Comparison of ENCODE assay signal across 17 cellular contexts in the genomic region with DNA sequence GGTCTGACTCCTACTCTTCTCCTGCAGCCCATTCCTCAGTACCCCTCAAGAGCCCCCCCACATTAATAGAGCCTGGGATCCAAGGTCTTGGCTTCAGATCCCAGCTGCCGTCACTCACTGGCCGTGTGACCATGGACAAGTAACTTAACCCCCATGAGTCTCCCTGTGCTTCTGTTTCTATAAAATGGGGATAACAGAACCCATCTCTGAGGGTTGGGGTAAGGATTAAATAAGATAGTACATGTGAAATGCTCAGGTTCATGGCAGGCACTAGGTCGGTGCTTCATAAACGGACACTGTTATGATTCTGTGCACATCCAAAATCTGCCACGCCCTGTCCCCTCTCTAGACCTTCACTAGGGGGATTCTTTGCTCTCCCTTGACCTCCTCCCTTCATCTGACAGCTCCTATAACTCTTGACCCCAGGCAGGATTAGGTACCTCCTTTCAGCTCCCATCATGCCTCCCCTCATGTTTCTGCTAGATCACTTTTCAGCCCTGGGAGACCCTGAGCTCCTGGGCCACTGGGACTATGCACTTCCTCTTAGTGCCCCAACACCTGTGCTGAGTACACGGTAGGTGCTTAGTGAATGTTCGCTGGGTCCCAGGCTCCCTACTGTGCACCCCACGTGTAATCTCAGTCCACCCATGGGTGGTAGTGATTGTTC. TPM values are rescaled to one million over a fixed set of nuclear protein-coding genes. Genes with fewer than 3 reads are reported as not detected.
DNase-seq lines count a peak whose midpoint lies in the region; ATAC-seq and TF ChIP-seq lines count a peak whose summit lies in the region.
"Had no signal": no experiment of that assay in that cellular context is flagged by ENCODE, and none has a peak within 500 bp of the region (broad histone marks: within the 10 kb centered on the region; RNA-seq: fewer than 3 reads in every experiment).

No MANE protein-coding gene starts in this region.

- H3K27ac Mint-ChIP-seq in CD8-positive, alpha-beta T cell: peak overlapping the region; percentile 39
- H3K27ac Mint-ChIP-seq in Caco-2 (ENCODE audit: unreplicated experiment): no peak overlapping the region

- H3K4me3 Mint-ChIP-seq in CD8-positive, alpha-beta T cell: peak overlapping the region; percentile 71
- H3K4me3 Mint-ChIP-seq in Caco-2 (ENCODE audit: unreplicated experiment): no peak overlapping the region
- no peak overlapping the region for H3K4me3 Mint-ChIP-seq in activated T-cell treated with anti-CD3 and anti-CD28 coated beads, Interleukin-2, amount 50 U/mL, for 4 hours

- no peaks in the 10 kb centered on the region for H3K36me3 Mint-ChIP-seq in CD8-positive, alpha-beta T cell
- H3K36me3 Mint-ChIP-seq in Caco-2 (ENCODE audit: insufficient read depth, unreplicated experiment): no peaks in the 10 kb centered on the region
- no peaks in the 10 kb centered on the region for H3K36me3 Mint-ChIP-seq in activated T-cell treated with anti-CD3 and anti-CD28 coated beads, Interleukin-2, amount 50 U/mL, for 4 hours (ENCODE audit: insufficient read depth)

- peaks cover 3% of the 10 kb centered on the region for H3K27me3 Mint-ChIP-seq in CD8-positive, alpha-beta T cell (ENCODE audit: low read depth)
- peaks cover 2% of the 10 kb centered on the region for H3K27me3 Mint-ChIP-seq in Caco-2 (ENCODE audit: insufficient read depth, unreplicated experiment)
- H3K27me3 Mint-ChIP-seq in activated T-cell treated with anti-CD3 and anti-CD28 coated beads, Interleukin-2, amount 50 U/mL, for 4 hours (ENCODE audit: low read depth): peaks cover 8% of the 10 kb centered on the region

- 49 to 52% methylated on average over 3 to 8 of the region's 8 CpGs for WGBS in gastroesophageal sphincter (ENCODE audit: low coverage in 1 of 2), 2 donors

- H3K27me3 ChIP-seq in CD8-positive, alpha-beta T cell (ENCODE audit: insufficient read depth, low read length): no peaks in the 10 kb centered on the region
- H3K27me3 ChIP-seq in Karpas-422 (ENCODE audit: low read length) (no peaks in the 10 kb centered on the region), gastroesophageal sphincter (no peaks in the 10 kb centered on the region), gastrocnemius medialis (no peaks in the 10 kb centered on the region), Caco-2 (replicated peaks; ENCODE audit: control insufficient read depth, insufficient read depth, low read length) (no peaks in the 10 kb centered on the region)
- H3K27me3 ChIP-seq: BE2C, MG63 had no signal

- H3K4me1 ChIP-seq in CD8-positive, alpha-beta T cell (ENCODE audit: insufficient read depth, low read length): peaks cover 6% of the 10 kb centered on the region
- H3K4me1 ChIP-seq in Karpas-422 (ENCODE audit: low read length) (peaks cover 43% of the 10 kb centered on the region), gastroesophageal sphincter (peaks cover 0 to 35% (median 5%) of the 10 kb centered on the region in 3 donors), gastrocnemius medialis (peaks cover 36 to 44% of the 10 kb centered on the region in 2 donors), Caco-2 (no peaks in the 10 kb centered on the region)
- H3K4me1 ChIP-seq: BE2C had no signal

- H4K20me1 ChIP-seq in Karpas-422 (ENCODE audit: insufficient read depth, low read depth, low read length): no peaks in the 10 kb centered on the region

- H3K79me2 ChIP-seq in Karpas-422 (ENCODE audit: low read length): 0 out of 2 replicates have a peak, but pooled peaks cover 6% of the 10 kb centered on the region

- CTCF ChIA-PET in CD8-positive, alpha-beta T cell (lab: Charles Lee): interaction anchor here (0.7 to 3.1 kb wide), 4 partner anchors 10 to 1735 kb away, joined by 3 to 10 read pairs (median 4); no protein-coding TSS in a partner anchor
- CTCF ChIA-PET in Caco-2 (lab: Charles Lee): no interaction called here

- peak overlapping the region; percentile 69 for H3K4me2 ChIP-seq in Karpas-422 (ENCODE audit: low read depth, low read length, poor library complexity, severe bottlenecking)

- H3K9me3 ChIP-seq in CD8-positive, alpha-beta T cell (ENCODE audit: low read length): no peaks in the 10 kb centered on the region
- H3K9me3 ChIP-seq in Karpas-422 (ENCODE audit: low read length): no peaks in the 10 kb centered on the region
- no peaks in the 10 kb centered on the region for H3K9me3 ChIP-seq in gastroesophageal sphincter
- H3K9me3 ChIP-seq in gastrocnemius medialis: no peaks in the 10 kb centered on the region
- no peaks in the 10 kb centered on the region for H3K9me3 ChIP-seq in Caco-2
- H3K9me3 ChIP-seq: BE2C, MG63, neutrophil had no signal

- no peaks in the 10 kb centered on the region for H3K9me3 Mint-ChIP-seq in CD8-positive, alpha-beta T cell
- no peaks in the 10 kb centered on the region for H3K9me3 Mint-ChIP-seq in Caco-2 (ENCODE audit: unreplicated experiment)
- H3K9me3 Mint-ChIP-seq in activated T-cell treated with anti-CD3 and anti-CD28 coated beads, Interleukin-2, amount 50 U/mL, for 4 hours: no peaks in the 10 kb centered on the region

- H3K36me3 ChIP-seq in CD8-positive, alpha-beta T cell (ENCODE audit: insufficient read depth, low read length): no peaks in the 10 kb centered on the region
- H3K36me3 ChIP-seq in Karpas-422 (ENCODE audit: insufficient read depth, low read length) (0 out of 2 replicates have a peak, but pooled peaks cover 3% of the 10 kb centered on the region), gastroesophageal sphincter (peaks cover 0 to under 1% of the 10 kb centered on the region in 2 donors), gastrocnemius medialis (no peaks in the 10 kb centered on the region), Caco-2 (ENCODE audit: control insufficient read depth, insufficient read depth, low read length) (no peaks in the 10 kb centered on the region)
- H3K36me3 ChIP-seq: BE2C, MG63, neutrophil had no signal

- peaks cover 16% of the 10 kb centered on the region for H3K4me1 Mint-ChIP-seq in CD8-positive, alpha-beta T cell (ENCODE audit: low read depth)
- no peaks in the 10 kb centered on the region for H3K4me1 Mint-ChIP-seq in Caco-2 (ENCODE audit: low read depth, unreplicated experiment)
- H3K4me1 Mint-ChIP-seq in activated T-cell treated with anti-CD3 and anti-CD28 coated beads, Interleukin-2, amount 50 U/mL, for 4 hours (ENCODE audit: low read depth): peaks cover 13% of the 10 kb centered on the region

- no peaks in the 10 kb centered on the region for H3K9me2 ChIP-seq in Karpas-422 (replicated peaks; ENCODE audit: insufficient read depth, low read length)

- H3K4me3 ChIP-seq in CD8-positive, alpha-beta T cell (ENCODE audit: low read depth, low read length): no peak overlapping the region
- H3K4me3 ChIP-seq in Karpas-422 (ENCODE audit: low read length) (peak overlapping the region; percentile 65), gastroesophageal sphincter (no peak overlapping the region), gastrocnemius medialis (peak overlapping the region; percentile 70 to 88 (median 82)), Caco-2 (ENCODE audit: low read depth, low read length) (no peak overlapping the region)
- H3K4me3 ChIP-seq: MG63 had no signal

- in situ Hi-C loops in gastrocnemius medialis (cut with MboI; ENCODE audit: low sequenced_read_pairs in 4 of 4): no loop called here

- ATAC-seq in CD8-positive, alpha-beta T cell: no peak
- ATAC-seq in gastroesophageal sphincter: no peak
- peak; percentile 42 to 65 for ATAC-seq in gastrocnemius medialis
- no peak for ATAC-seq in HG02678 (IDR thresholded peaks at IDR 0.05; ENCODE audit: unreplicated experiment)
- ATAC-seq in activated T-cell treated with anti-CD3 and anti-CD28 coated beads, Interleukin-2, amount 50 U/mL, for 4 hours: no peak

- TF ChIP-seq CTCF in CD8-positive, alpha-beta T cell (IDR thresholded peaks at IDR 0.05): no peak
- no peak for TF ChIP-seq CTCF in gastroesophageal sphincter (IDR thresholded peaks at IDR 0.05)
- no peak for TF ChIP-seq CTCF in gastrocnemius medialis (IDR thresholded peaks at IDR 0.05 in 4 of 5, conservative IDR thresholded peaks at IDR 0.05 in 1 of 5)
- TF ChIP-seq CTCF in Caco-2 (IDR thresholded peaks at IDR 0.05; ENCODE audit: insufficient read depth in 1 of 2, low read depth in 1 of 2, low read length in 1 of 2, severe bottlenecking in 1 of 2, unreplicated experiment in 1 of 2): no peak

- intact Hi-C loops in CD8-positive, alpha-beta T cell (cut with DNase I, micrococcal nuclease): no loop called here
- intact Hi-C loops in gastrocnemius medialis (cut with DNase I; ENCODE audit: low total_unique reads) (loop anchor here (1.0 to 2.0 kb wide), 4 partner anchors 43 to 1157 kb away; partner anchors contain the start of genes MKRN2 and RPL32), Caco-2 (cut with micrococcal nuclease; ENCODE audit: unreplicated experiment) (no loop called here)

- H2AFZ ChIP-seq in Karpas-422 (ENCODE audit: low read length): no peak overlapping the region

- TF ChIP-seq POLR2A in gastroesophageal sphincter (IDR thresholded peaks at IDR 0.05) (no peak), gastrocnemius medialis (IDR thresholded peaks at IDR 0.05) (no peak)

- BruUV-seq in Caco-2 (replicated peaks; lab: Mats Ljungman, UMichigan): no TSS peak

- POLR2A ChIA-PET in CD8-positive, alpha-beta T cell (lab: Charles Lee): interaction anchor here (0.8 kb wide), 1 partner anchor 43 kb away, joined by 3 read pairs; no protein-coding TSS in a partner anchor
- POLR2A ChIA-PET in Caco-2 (lab: Charles Lee): no interaction called here

- H3K27ac ChIP-seq in CD8-positive, alpha-beta T cell (ENCODE audit: low read depth, low read length): no peak overlapping the region
- H3K27ac ChIP-seq in Karpas-422 (ENCODE audit: low read length) (peak overlapping the region; percentile 97), gastroesophageal sphincter (peak overlapping the region in 3 of 4 donors; percentile 92 to 93 (median 93)), gastrocnemius medialis (peak overlapping the region; percentile 99 to 100 (median 99))
- H3K27ac ChIP-seq: neutrophil had no signal

- no peak for TF ChIP-seq EP300 in gastroesophageal sphincter (IDR thresholded peaks at IDR 0.05)

- peak overlapping the region; percentile 60 for H3K9ac ChIP-seq in Karpas-422 (ENCODE audit: low read length)

- DNase-seq in CD8-positive, alpha-beta T cell: no peak
- DNase-seq in Karpas-422 (peak; percentile 88), gastrocnemius medialis (peak; percentile 66 to 77), Caco-2 (no peak), pons (ENCODE audit: low spot score) (no peak)
- no peak for DNase-seq in activated T-cell treated with anti-CD3 and anti-CD28 coated beads, Interleukin-2, amount 50 U/mL, for 4 hours
- DNase-seq: activated T-cell treated with anti-CD3 and anti-CD28 coated beads, Interleukin-2, amount 50 U/mL, for 48 hours; BE2C; GOT3; MG63; NCI-H2171; OCI-M1; stimulated activated CD4-positive, alpha-beta T cell treated with anti-CD3 and anti-CD28 coated beads, Interleukin-15, amount 100 ng/mL, for 24 hours had no signal

RNA-seq across cellular contexts. Expression of gene CAND2, which starts 1.5 kb away (rescaled TPM):
- total RNA-seq in CD8-positive, alpha-beta T cell: 1 to 10 TPM in 1 of 2 experiments, under 1 TPM in 1; 0.92 to 1.1 TPM
- total RNA-seq in Karpas-422 (2014; rRNA removed; shearing (Covaris generic); ENCODE audit: low replicate concordance): 13.0 and 21.6 TPM in 2 replicates
- 10 to 100 TPM; 11.5 to 29.9 (median 19.4) TPM for total RNA-seq in gastroesophageal sphincter
- 100 to 1,000 TPM; 133 to 308 (median 181) TPM for total RNA-seq in gastrocnemius medialis
- not detected in 2 replicates for total RNA-seq in Caco-2 (2022)
- total RNA-seq in activated T-cell treated with anti-CD3 and anti-CD28 coated beads, Interleukin-2, amount 50 U/mL, for 4 hours: 1 to 10 TPM; 1.0 to 1.9 (median 1.4) TPM

RNA-seq across cellular contexts. Expression of gene TMEM40, which starts 39.0 kb away (rescaled TPM):
- not detected for total RNA-seq in CD8-positive, alpha-beta T cell
- total RNA-seq in Karpas-422 (2014; rRNA removed; shearing (Covaris generic); ENCODE audit: low replicate concordance): 0.18 and 0.26 TPM in 2 replicates
- total RNA-seq in gastroesophageal sphincter (1 to 10 TPM in 1 of 4 donors, not detected in 3; 3.0 TPM), gastrocnemius medialis (1 to 10 TPM in 1 of 4 donors, under 1 TPM in 1, not detected in 2; 0.62 to 1.2 TPM), Caco-2 (2022) (0.86 and 1.0 TPM in 2 replicates)
- not detected for total RNA-seq in activated T-cell treated with anti-CD3 and anti-CD28 coated beads, Interleukin-2, amount 50 U/mL, for 4 hours
- total RNA-seq: glomerular endothelial cell had no signal

RNA-seq across cellular contexts. Expression of gene RPL32, which starts 43.3 kb away (rescaled TPM):
- total RNA-seq in CD8-positive, alpha-beta T cell: 1,000 to 10,000 TPM; 4,188 to 4,224 TPM
- total RNA-seq in Karpas-422 (2014; rRNA removed; shearing (Covaris generic); ENCODE audit: low replicate concordance): 5,091 and 6,020 TPM in 2 replicates
- total RNA-seq in gastroesophageal sphincter (100 to 1,000 TPM; 679 to 924 (median 775) TPM), gastrocnemius medialis (1,000 to 10,000 TPM in 2 of 4 donors, 100 to 1,000 TPM in 2; 765 to 1,204 (median 990) TPM), Caco-2 (2022) (1,713 and 1,899 TPM in 2 replicates)
- 1,000 to 10,000 TPM; 2,424 to 2,614 (median 2,461) TPM for total RNA-seq in activated T-cell treated with anti-CD3 and anti-CD28 coated beads, Interleukin-2, amount 50 U/mL, for 4 hours

Comparison
In these comparisons a context has a peak if more than half of its experiments do, and no peak if none do; other contexts are left out.
1. ATAC-seq: peak in gastrocnemius medialis (2 of 2); none in CD8-positive, alpha-beta T cell (single experiment), gastroesophageal sphincter (single experiment), HG02678 (single experiment) and activated T-cell treated with anti-CD3 and anti-CD28 coated beads, Interleukin-2, amount 50 U/mL, for 4 hours (0 of 2).
2. DNase-seq: peak in Karpas-422 (single experiment) and gastrocnemius medialis (2 of 2); none in CD8-positive, alpha-beta T cell (0 of 7), Caco-2 (0 of 2), activated T-cell treated with anti-CD3 and anti-CD28 coated beads, Interleukin-2, amount 50 U/mL, for 4 hours (single experiment) and pons (single experiment).
3. H3K4me3 ChIP-seq: peak in Karpas-422 (single experiment) and gastrocnemius medialis (4 of 4); none in CD8-positive, alpha-beta T cell (single experiment), gastroesophageal sphincter (0 of 2) and Caco-2 (single experiment).